ENCODE assay signal across 8 cellular contexts in the genomic region with DNA sequence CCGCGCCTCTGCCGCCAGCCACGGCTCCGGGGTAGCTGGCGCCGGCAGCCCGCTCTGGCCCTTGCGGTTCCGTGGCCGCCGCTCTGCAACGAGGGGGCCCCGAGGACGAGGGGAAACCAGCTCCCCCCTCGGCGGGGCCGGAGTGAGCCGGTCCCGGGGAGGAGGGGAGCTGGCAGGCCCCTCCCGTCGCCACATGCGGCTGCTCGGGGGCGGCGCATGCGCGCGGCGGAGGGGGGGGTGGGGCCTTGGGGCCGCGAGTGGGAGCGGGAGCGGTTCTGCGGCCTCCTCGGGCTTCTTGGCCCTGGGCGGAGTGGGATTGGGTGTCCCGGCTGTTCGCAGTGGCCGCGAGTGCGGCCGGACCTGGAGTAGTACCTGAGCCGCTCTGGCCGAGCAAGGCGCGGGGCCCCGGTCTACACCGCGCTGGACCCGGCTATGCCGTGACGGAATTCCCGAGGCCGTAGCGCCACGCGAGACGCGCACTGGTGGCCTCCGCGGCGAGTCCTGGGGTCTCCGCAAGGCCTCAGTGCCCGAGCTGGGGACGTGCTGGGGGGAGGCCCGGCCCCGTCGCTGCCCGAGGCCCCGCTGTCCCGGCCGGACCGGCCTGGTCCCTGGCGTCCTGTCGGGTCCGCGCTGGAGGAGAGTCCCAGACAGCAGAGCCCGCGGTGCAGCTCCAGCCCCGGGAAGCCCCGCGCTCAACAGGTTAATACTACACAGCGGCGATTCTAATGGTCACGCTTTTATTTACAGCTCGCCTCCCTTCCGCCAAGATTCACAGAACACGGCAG. TPM values are rescaled to one million over a fixed set of nuclear protein-coding genes. Genes with fewer than 3 reads are reported as not detected.
A peak's percentile ranks its signal among the peaks of the same experiment; 100 is the strongest.
DNase-seq lines count a peak whose midpoint lies in the region; ATAC-seq and TF ChIP-seq lines count a peak whose summit lies in the region.

No MANE protein-coding gene starts in this region.

- under 1% methylated on average over 89 of the region's 89 CpGs for WGBS in liver

- DNase-seq in AG09319 (ENCODE audit: extremely low read depth, low read depth): peak; percentile 63
- DNase-seq in NCI-H345 treated with DMSO at 0.1 percent for 48 hours (lab: John Stamatoyannopoulos, UW; ENCODE audit: unreplicated experiment): peak; percentile 42
- DNase-seq in activated CD4-positive, alpha-beta T cell treated with anti-CD3 and anti-CD28 coated beads, Interleukin-2, amount 50 U/mL, for 1 hour: peak; percentile 84
- peak; percentile 61 for DNase-seq in dedifferentiated amniotic fluid mesenchymal stem cell (ENCODE audit: extremely low spot score)
- DNase-seq in stimulated activated CD4-positive, alpha-beta T cell treated with anti-CD3 and anti-CD28 coated beads, Interleukin-2, amount 100 ng/mL, for 48 hours: peak; percentile 73 to 78

- H3K27ac ChIP-seq in liver (ENCODE audit: low read depth in 1 of 2, low read length in 2 of 2): peak overlapping the region; percentile 86 to 95

- H3K9me3 ChIP-seq in liver (ENCODE audit: control insufficient read depth in 4 of 4, low read length in 3 of 4): no peaks in the 10 kb centered on the region

- ATAC-seq in GM18867 (IDR thresholded peaks at IDR 0.05; ENCODE audit: unreplicated experiment): peak; percentile 71
- ATAC-seq in HG03095 (IDR thresholded peaks at IDR 0.05; ENCODE audit: unreplicated experiment): peak; percentile 55

- peak overlapping the region; percentile 77 to 98 (median 84) for H3K4me3 ChIP-seq in liver (ENCODE audit: low read depth in 1 of 3, low read length in 3 of 3)

- TF ChIP-seq RAD21 in liver (IDR thresholded peaks at IDR 0.05): no peak

- H3K36me3 ChIP-seq in liver (ENCODE audit: control insufficient read depth in 4 of 4, insufficient read depth in 3 of 4, low read depth in 1 of 4, low read length in 3 of 4): peaks cover 0 to 1% (median 0%) of the 10 kb centered on the region in 4 donors

- H3K4me1 ChIP-seq in liver (ENCODE audit: control insufficient read depth in 4 of 4, insufficient read depth in 4 of 4, low read length in 3 of 4): peaks cover 2 to 11% (median 3%) of the 10 kb centered on the region in 4 donors

- H3K9ac ChIP-seq in liver (ENCODE audit: low read depth in 1 of 2, low read length in 2 of 2): peak overlapping the region; percentile 57 to 84

- TF ChIP-seq CTCF in AG09319 (IDR thresholded peaks at IDR 0.05; ENCODE audit: low read depth, low read length): no peak
- TF ChIP-seq CTCF in liver (IDR thresholded peaks at IDR 0.05; ENCODE audit: low read depth, low read length, missing input control): no peak

- no peaks in the 10 kb centered on the region for H3K27me3 ChIP-seq in liver (ENCODE audit: control insufficient read depth in 4 of 4, insufficient read depth in 4 of 4, low read length in 3 of 4)

TF ChIP-seq in liver, 16 proteins besides CTCF, POLR2A, EP300 and RAD21:
- TF ChIP-seq SP1 (IDR thresholded peaks at IDR 0.05) (no peak), YY1 (IDR thresholded peaks at IDR 0.05) (peak; percentile 47), TAF1 (conservative IDR thresholded peaks at IDR 0.05) (no peak)

RNA-seq across cellular contexts. Expression of a gene that starts 0.5 kb away (rescaled TPM):
- 10 to 100 TPM in 1 of 2 donors, 1 to 10 TPM in 1; 8.5 to 10.1 TPM for total RNA-seq in liver
- polyA plus RNA-seq in liver: 1 to 10 TPM; 2.0 to 3.0 TPM

Comparison
In these comparisons a context has a peak if more than half of its experiments do, and no peak if none do; other contexts are left out.
1. Peak in every context shown above with its lines: DNase-seq, ATAC-seq, H3K4me3 ChIP-seq and H3K27ac ChIP-seq.